8 cellular contexts compared by ENCODE assay signal in the genomic region with DNA sequence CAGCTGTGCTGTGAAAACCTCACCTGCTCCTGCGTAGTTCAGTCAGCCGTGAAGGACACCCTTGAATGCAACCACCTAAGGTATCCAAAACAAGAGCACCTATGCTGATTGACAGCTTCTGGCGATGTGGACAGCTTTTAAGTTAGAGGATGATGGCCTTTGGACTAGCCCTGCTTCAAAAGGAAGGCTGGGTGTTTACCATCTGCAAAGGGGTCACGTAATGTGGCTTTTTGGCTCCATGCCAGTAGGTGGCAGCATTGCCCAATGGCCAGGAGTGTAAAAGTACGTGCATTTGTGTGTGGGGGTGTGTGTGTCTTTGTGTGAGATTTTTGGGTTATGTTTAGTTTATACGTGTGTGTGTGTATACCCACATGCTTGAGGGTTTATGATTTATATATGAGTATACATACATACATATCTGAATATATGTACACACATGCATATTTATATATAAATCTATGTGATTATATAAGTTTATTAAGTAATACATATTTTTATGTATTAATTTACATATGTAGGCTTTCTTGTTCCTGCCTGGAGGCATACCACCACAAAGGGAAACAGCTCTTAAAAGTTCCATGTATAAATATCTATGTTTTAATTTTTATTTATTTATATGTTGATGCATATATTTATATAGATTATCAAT.
A peak's percentile ranks its signal among the peaks of the same experiment; 100 is the strongest.
DNase-seq lines count a peak whose midpoint lies in the region; ATAC-seq and TF ChIP-seq lines count a peak whose summit lies in the region.

No MANE protein-coding gene starts in this region.

- POLR2A ChIA-PET in Panc1 (lab: Charles Lee), result no interaction called here

- no peak for TF ChIP-seq CTCF in AG10803 (conservative IDR thresholded peaks at IDR 0.05; ENCODE audit: low read length)
- peak; percentile 70 for TF ChIP-seq CTCF in Panc1 (IDR thresholded peaks at IDR 0.05)

- DNase-seq in AG10803 (ENCODE audit: low read depth) (peak; percentile 3), Panc1 (ENCODE audit: low read depth, low spot score) (peak; percentile 13), adipocyte (ENCODE audit: low read depth) (peak; percentile 19), myocyte (ENCODE audit: low read depth) (peak; percentile 3), AG20443 (ENCODE audit: low spot score) (no peak), Right ventricle myocardium inferior (ENCODE audit: missing footprints) (no peak)

- no TSS peak for BruUV-seq in Panc1 (replicated peaks; lab: Mats Ljungman, UMichigan)

- H3K9ac ChIP-seq in adipocyte (ENCODE audit: low read length), result no peak overlapping the region

- CTCF ChIA-PET in Panc1 (lab: Charles Lee), result no interaction called here

- ATAC-seq in GM18519 (IDR thresholded peaks at IDR 0.05; ENCODE audit: low FRiP score, unreplicated experiment), result peak; percentile 89
- ATAC-seq in HG03354 (IDR thresholded peaks at IDR 0.05; ENCODE audit: poor library complexity, severe bottlenecking, unreplicated experiment), result peak; percentile 87
- no peak for ATAC-seq in Panc1
- no peak for ATAC-seq in Right ventricle myocardium inferior

- H3K9me3 ChIP-seq in Panc1 (ENCODE audit: control insufficient read depth, insufficient read depth, low read depth, low read length) (no peaks in the 10 kb centered on the region), adipocyte (ENCODE audit: control insufficient read depth, low read length) (no peaks in the 10 kb centered on the region)

- H3K4me1 ChIP-seq in Panc1 (ENCODE audit: control insufficient read depth, insufficient read depth, low read length) (no peaks in the 10 kb centered on the region), adipocyte (ENCODE audit: control insufficient read depth, insufficient read depth, low read length) (no peaks in the 10 kb centered on the region)

- H3K36me3 ChIP-seq in Panc1 (ENCODE audit: control insufficient read depth, insufficient read depth, low read length) (no peaks in the 10 kb centered on the region; the same call in 1 of the 2 replicates), adipocyte (ENCODE audit: control insufficient read depth, insufficient read depth, low read length, severe bottlenecking) (no peaks in the 10 kb centered on the region)

- H3K27ac ChIP-seq in Panc1 (ENCODE audit: low read length), result no peak overlapping the region

- intact Hi-C loops in Panc1 (cut with micrococcal nuclease; ENCODE audit: unreplicated experiment) (no loop called here), Right ventricle myocardium inferior (cut with DNase I) (no loop called here)

- no peak overlapping the region for H3K4me3 ChIP-seq in AG10803 (ENCODE audit: low read length)
- no peak overlapping the region for H3K4me3 ChIP-seq in Panc1 (ENCODE audit: low read depth in 2 of 2, low read length in 2 of 2)
- no peak overlapping the region for H3K4me3 ChIP-seq in adipocyte (ENCODE audit: low read length)

- H3K27me3 ChIP-seq in Panc1 (ENCODE audit: control insufficient read depth, insufficient read depth, low read length) (no peaks in the 10 kb centered on the region), adipocyte (replicated peaks; ENCODE audit: control insufficient read depth, insufficient read depth, low read length) (peaks cover 6% of the 10 kb centered on the region)

- in situ Hi-C loops in Panc1 (cut with HindIII; ENCODE audit: low pct_unique_long_range_greater_than_20kb, low sequenced_read_pairs), result no loop called here

Comparison
In these comparisons a context has a peak if more than half of its experiments do, and no peak if none do; other contexts are left out.
1. DNase-seq: peak in AG10803 (single experiment), Panc1 (single experiment), adipocyte (single experiment) and myocyte (single experiment); none in AG20443 (single experiment) and Right ventricle myocardium inferior (single experiment).
2. ATAC-seq: peak in GM18519 (single experiment) and HG03354 (single experiment); none in Panc1 (single experiment) and Right ventricle myocardium inferior (single experiment).